Comparison of ENCODE assay signal across 1 cellular context in genomic region chr17:71286625-71287024, GRCh38.
TF ChIP-seq lines count a peak whose summit lies in the region.

No MANE protein-coding gene starts in this region.

TF ChIP-seq in WTC11, 78 proteins besides CTCF, POLR2A, EP300 and RAD21 (continued from another document):
- TF ChIP-seq ERG (CRISPR knock-in tag; IDR thresholded peaks at IDR 0.05) (no peak), MLX (CRISPR knock-in tag; IDR thresholded peaks at IDR 0.05) (no peak), CBFB (CRISPR knock-in tag; IDR thresholded peaks at IDR 0.05; ENCODE audit: low read depth) (no peak), SMAD4 (CRISPR knock-in tag; IDR thresholded peaks at IDR 0.05) (no peak)
TF ChIP-seq in WTC11: peak in this region for 0.
